8 cellular contexts compared by ENCODE assay signal in the genomic region with DNA sequence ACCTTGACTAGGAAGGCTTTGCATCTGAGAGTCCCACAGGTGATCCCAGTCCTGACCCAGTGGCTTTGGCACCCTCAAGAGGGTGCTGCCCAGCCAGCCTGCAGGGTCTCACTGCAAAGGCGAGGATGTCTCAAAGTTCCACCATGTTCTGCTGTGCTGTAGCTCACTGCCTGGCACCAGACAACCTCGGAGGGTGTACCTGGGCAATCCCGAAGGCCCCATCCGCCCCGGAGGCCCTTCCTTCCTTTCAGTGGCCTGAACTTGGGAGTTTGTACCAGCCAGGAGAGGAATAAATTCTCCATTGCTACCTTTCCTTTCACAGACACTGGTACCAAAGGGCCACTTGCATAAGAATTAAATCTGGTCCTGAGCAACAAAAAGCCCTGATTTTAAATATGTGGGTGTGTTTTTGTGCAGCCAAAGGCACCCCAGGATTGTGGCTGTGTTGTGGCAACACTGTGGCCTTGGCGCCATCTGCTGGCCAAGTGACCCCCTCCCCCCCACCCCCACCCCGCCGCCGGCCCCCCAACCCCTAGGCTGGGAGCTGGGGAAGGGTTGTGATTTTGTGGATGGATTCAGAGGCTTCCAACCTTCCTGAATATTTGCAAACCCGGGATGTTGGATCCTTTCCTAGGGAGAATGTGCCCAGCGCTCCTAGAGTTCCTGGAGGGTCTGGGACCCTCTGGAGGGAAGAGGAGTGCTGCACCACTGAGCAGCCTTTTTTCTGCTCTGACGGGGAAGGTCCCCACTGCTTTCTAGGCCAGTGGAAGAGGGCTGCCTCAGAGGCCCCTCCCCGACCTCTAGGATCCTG. TPM values are rescaled to one million over a fixed set of nuclear protein-coding genes. Genes with fewer than 3 reads are reported as not detected.
DNase-seq lines count a peak whose midpoint lies in the region; ATAC-seq and TF ChIP-seq lines count a peak whose summit lies in the region.

No MANE protein-coding gene starts in this region.

- H3K36me3 ChIP-seq in vagina: no peaks in the 10 kb centered on the region

- TF ChIP-seq CTCF in fibroblast of the aortic adventitia (IDR thresholded peaks at IDR 0.05; ENCODE audit: insufficient read depth, low read length) (peak; percentile 17), vagina (IDR thresholded peaks at IDR 0.05) (peak in 1 of 3 experiments; percentile 26)

- TF ChIP-seq POLR2A in vagina (IDR thresholded peaks at IDR 0.05): no peak

- H3K4me1 ChIP-seq in vagina: no peaks in the 10 kb centered on the region

- no peak overlapping the region for H3K27ac ChIP-seq in vagina

- H3K27me3 ChIP-seq in vagina: no peaks in the 10 kb centered on the region

- intact Hi-C loops in vagina (cut with DNase I): no loop called here

- no peak for ATAC-seq in HG03565 (IDR thresholded peaks at IDR 0.05; ENCODE audit: unreplicated experiment)

- peak; percentile 3 for DNase-seq in NOMO-1 treated with DMSO at 0.1 percent for 48 hours (lab: John Stamatoyannopoulos, UW; ENCODE audit: unreplicated experiment)
- no peak for DNase-seq in NOMO-1 treated with dmso at 0.1 percent for 144 hours (lab: John Stamatoyannopoulos, UW; ENCODE audit: unreplicated experiment)
- peak; percentile 47 for DNase-seq in activated CD4-positive, alpha-beta T cell treated with anti-CD3 and anti-CD28 coated beads for 48 hours
- no peak for DNase-seq in fibroblast of the aortic adventitia (ENCODE audit: low read depth)
- DNase-seq in stimulated activated CD8-positive, alpha-beta memory T cell treated with anti-CD3 and anti-CD28 coated beads, Interleukin-4, amount 100 ng/mL, for 48 hours: peak; percentile 60
- no peak for DNase-seq in NCI-H2081 treated with DMSO at 0.1 percent for 48 hours (lab: John Stamatoyannopoulos, UW)
- DNase-seq in vagina (ENCODE audit: extremely low spot score in 2 of 2): no peak

- H3K9me3 ChIP-seq in vagina: no peaks in the 10 kb centered on the region

- no peak overlapping the region for H3K4me3 ChIP-seq in fibroblast of the aortic adventitia (ENCODE audit: low read depth, low read length)
- H3K4me3 ChIP-seq in vagina: no peak overlapping the region

RNA-seq across cellular contexts. Expression of a gene that starts 9.7 kb away (rescaled TPM):
- 11.4 and 14.3 TPM in 2 replicates for total RNA-seq in fibroblast of the aortic adventitia (ENCODE audit: low replicate concordance)
- total RNA-seq in vagina: 30.2 TPM

Comparison
In these comparisons a context has a peak if more than half of its experiments do, and no peak if none do; other contexts are left out.
1. DNase-seq: peak in NOMO-1 treated with DMSO at 0.1 percent for 48 hours (single experiment), activated CD4-positive, alpha-beta T cell treated with anti-CD3 and anti-CD28 coated beads for 48 hours (single experiment) and stimulated activated CD8-positive, alpha-beta memory T cell treated with anti-CD3 and anti-CD28 coated beads, Interleukin-4, amount 100 ng/mL, for 48 hours (single experiment); none in NOMO-1 treated with dmso at 0.1 percent for 144 hours (single experiment), fibroblast of the aortic adventitia (single experiment), NCI-H2081 treated with DMSO at 0.1 percent for 48 hours (single experiment) and vagina (0 of 2).